ENCODE assay signal across 1 cellular context in the genomic region with DNA sequence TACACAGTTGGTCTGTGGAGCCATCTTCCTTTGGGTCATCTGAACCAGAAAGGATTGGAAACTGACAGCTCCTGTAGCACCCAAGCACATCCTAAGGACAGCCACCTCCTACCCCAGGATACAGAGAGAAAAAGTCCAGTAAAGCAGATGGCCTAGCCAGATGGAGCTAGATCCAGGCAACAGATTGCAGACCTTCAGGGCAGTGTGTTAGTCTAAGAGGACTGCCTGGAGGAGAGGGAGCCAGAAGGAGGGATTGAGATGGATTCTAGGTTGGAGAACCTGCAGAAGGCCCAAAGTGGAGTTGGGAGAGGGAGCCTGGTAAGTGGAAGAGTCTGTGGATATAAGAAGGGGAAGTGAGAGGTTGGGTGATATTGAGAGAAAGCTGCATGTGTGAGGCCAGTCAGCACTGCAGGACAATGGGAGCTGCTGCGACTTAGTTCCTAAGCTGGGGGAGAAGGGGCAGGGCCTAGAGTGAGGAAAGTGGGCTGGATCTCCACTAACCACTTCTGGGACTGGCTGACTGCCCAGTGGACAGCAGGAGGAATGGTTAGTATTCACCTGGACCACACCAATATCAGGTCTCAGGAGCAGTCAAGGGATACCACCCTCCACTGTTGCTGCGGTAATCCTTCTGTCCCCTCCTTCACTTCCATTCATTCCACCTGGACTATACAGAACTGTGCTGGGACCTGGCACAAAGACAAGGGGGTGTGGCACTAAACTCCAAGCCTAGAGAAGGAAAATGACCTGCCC.
TF ChIP-seq lines count a peak whose summit lies in the region.

No MANE protein-coding gene starts in this region.

TF ChIP-seq in HepG2, 621 proteins besides CTCF, POLR2A, EP300 and RAD21:
- no peak for TF ChIP-seq ATF7 (IDR thresholded peaks at IDR 0.05)
- no peak for TF ChIP-seq ATF7 (CRISPR knock-in tag; IDR thresholded peaks at IDR 0.05)
- TF ChIP-seq ZNF12 (CRISPR knock-in tag; IDR thresholded peaks at IDR 0.05): no peak
- no peak for TF ChIP-seq PHF20 (CRISPR knock-in tag; IDR thresholded peaks at IDR 0.05)
- TF ChIP-seq KLF13 (CRISPR knock-in tag; IDR thresholded peaks at IDR 0.05): no peak
- TF ChIP-seq ATM (IDR thresholded peaks at IDR 0.05; ENCODE audit: borderline replicate concordance): no peak
- no peak for TF ChIP-seq ZNF382 (CRISPR knock-in tag; IDR thresholded peaks at IDR 0.05; ENCODE audit: borderline replicate concordance)
- TF ChIP-seq SP140L (CRISPR knock-in tag; IDR thresholded peaks at IDR 0.05; ENCODE audit: borderline replicate concordance): no peak
- TF ChIP-seq ZNF530 (CRISPR knock-in tag; IDR thresholded peaks at IDR 0.05; ENCODE audit: low read depth): no peak
- TF ChIP-seq RBFOX2 (IDR thresholded peaks at IDR 0.05; ENCODE audit: low read depth, low read length): peak; percentile 50; the same call in 1 of the 2 replicates
- TF ChIP-seq KLF11 (CRISPR knock-in tag; IDR thresholded peaks at IDR 0.05): no peak
- no peak for TF ChIP-seq ZEB1 (IDR thresholded peaks at IDR 0.05; ENCODE audit: insufficient replicate concordance, low read depth)
- no peak for TF ChIP-seq ZFP62 (CRISPR knock-in tag; IDR thresholded peaks at IDR 0.05)
- TF ChIP-seq AKAP8 (CRISPR knock-in tag; IDR thresholded peaks at IDR 0.05): peak; percentile 19; the same call in 1 of the 2 replicates
- no peak for TF ChIP-seq ZSCAN30 (CRISPR knock-in tag; IDR thresholded peaks at IDR 0.05)
- TF ChIP-seq CHD4 (IDR thresholded peaks at IDR 0.05; ENCODE audit: borderline replicate concordance, low read length): no peak
- TF ChIP-seq ELF4 (CRISPR knock-in tag; IDR thresholded peaks at IDR 0.05; ENCODE audit: borderline replicate concordance): no peak
- TF ChIP-seq ZNF407 (CRISPR knock-in tag; IDR thresholded peaks at IDR 0.05; ENCODE audit: not compliant biosample characterization): no peak
- no peak for TF ChIP-seq ZNF790 (CRISPR knock-in tag; IDR thresholded peaks at IDR 0.05; ENCODE audit: borderline replicate concordance)
- TF ChIP-seq ZNF20 (CRISPR knock-in tag; IDR thresholded peaks at IDR 0.05): no peak
- TF ChIP-seq, protein P1, sequence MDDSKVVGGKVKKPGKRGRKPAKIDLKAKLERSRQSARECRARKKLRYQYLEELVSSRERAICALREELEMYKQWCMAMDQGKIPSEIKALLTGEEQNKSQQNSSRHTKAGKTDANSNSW (CRISPR knock-in tag; IDR thresholded peaks at IDR 0.05; ENCODE audit: borderline replicate concordance): no peak
- peak; percentile 82 for TF ChIP-seq RBM22 (optimal IDR thresholded peaks at IDR 0.05; ENCODE audit: low read length)
- no peak for TF ChIP-seq PRMT3 (CRISPR knock-in tag; IDR thresholded peaks at IDR 0.05; ENCODE audit: borderline replicate concordance, low read depth)
- no peak for TF ChIP-seq ATF7-NPFF (CRISPR knock-in tag; IDR thresholded peaks at IDR 0.05; ENCODE audit: low read depth)
